ENCODE assay signal across 1 cellular context in genomic region chr5:144710620-144711019, GRCh38.
TF ChIP-seq lines count a peak whose summit lies in the region.

No MANE protein-coding gene starts in this region.

TF ChIP-seq in SK-N-SH, 30 proteins besides CTCF, POLR2A, EP300 and RAD21 (continued from another document):
- TF ChIP-seq JUND (IDR thresholded peaks at IDR 0.05), result no peak
